ENCODE assay signal across 2 cellular contexts in genomic region chr12:33670284-33670683, GRCh38.
TF ChIP-seq lines count a peak whose summit lies in the region.

No MANE protein-coding gene starts in this region.

TF ChIP-seq in H1, 55 proteins besides CTCF, POLR2A, EP300 and RAD21:
- TF ChIP-seq CHD7 (IDR thresholded peaks at IDR 0.05; ENCODE audit: insufficient replicate concordance, low read length) = peak; percentile 24
- TF ChIP-seq TAF1 (IDR thresholded peaks at IDR 0.05; ENCODE audit: low read depth, low read length) = no peak

TF ChIP-seq in neural cell, 6 proteins besides CTCF, POLR2A, EP300 and RAD21:
- no peak for TF ChIP-seq TAF1 (IDR thresholded peaks at IDR 0.05; ENCODE audit: low read depth)
- no peak for TF ChIP-seq MXI1 (conservative IDR thresholded peaks at IDR 0.05; ENCODE audit: poor library complexity, severe bottlenecking)
- TF ChIP-seq SMC3 (conservative IDR thresholded peaks at IDR 0.05; ENCODE audit: poor library complexity) = no peak
- no peak for TF ChIP-seq POLR2AphosphoS5 (IDR thresholded peaks at IDR 0.05)
- no peak for TF ChIP-seq EZH2 (IDR thresholded peaks at IDR 0.05; ENCODE audit: borderline replicate concordance, insufficient read depth, low read length, poor library complexity, severe bottlenecking)
- TF ChIP-seq REST (IDR thresholded peaks at IDR 0.05; ENCODE audit: borderline replicate concordance) = no peak
TF ChIP-seq in neural cell: peak in this region for 0.
